ENCODE assay signal across 8 cellular contexts in genomic region chr17:82228278-82228841, GRCh38. TPM values are rescaled to one million over a fixed set of nuclear protein-coding genes. Genes with fewer than 3 reads are reported as not detected.
DNase-seq lines count a peak whose midpoint lies in the region; ATAC-seq and TF ChIP-seq lines count a peak whose summit lies in the region.

No MANE protein-coding gene starts in this region.

- H3K4me3 ChIP-seq in AG04450 (ENCODE audit: low read depth, low read length) (peak overlapping the region; percentile 76), NB4 (ENCODE audit: low read depth, low read length) (peak overlapping the region; percentile 50), iPS DF 6.9 (ENCODE audit: low read length) (peak overlapping the region; percentile 45; the same call in 1 of the 2 replicates)

- peak overlapping the region; percentile 87 for H3K4me3 Mint-ChIP-seq in activated naive CD8-positive, alpha-beta T cell treated with anti-CD3 and anti-CD28 coated beads, Interleukin-2, amount 10 ng/mL, durations not matched to agents 7 days and 5 days

- peak overlapping the region; percentile 91 for H3K27ac Mint-ChIP-seq in activated naive CD8-positive, alpha-beta T cell treated with anti-CD3 and anti-CD28 coated beads, Interleukin-2, amount 10 ng/mL, durations not matched to agents 7 days and 5 days

- H3K27me3 ChIP-seq in AG04450 (ENCODE audit: control insufficient read depth, insufficient read depth, low read length) (no peaks in the 10 kb centered on the region), iPS DF 6.9 (ENCODE audit: control insufficient read depth, insufficient read depth, low read length) (peaks cover 18% of the 10 kb centered on the region)

- peak; percentile 27 for ATAC-seq in GM19397 (IDR thresholded peaks at IDR 0.05; ENCODE audit: unreplicated experiment)
- peak; percentile 58 for ATAC-seq in activated naive CD8-positive, alpha-beta T cell treated with anti-CD3 and anti-CD28 coated beads, Interleukin-2, amount 10 ng/mL, durations not matched to agents 7 days and 5 days (ENCODE audit: low read depth)

- POLR2A ChIA-PET in AG04450 (lab: Yijun Ruan, JAX): interaction anchor here (0.6 to 1.7 kb wide), 5 partner anchors 15 to 105 kb away, joined by 3 to 16 read pairs (median 5); partner anchors contain the start of genes CCDC57 and SECTM1
- POLR2A ChIA-PET in activated naive CD8-positive, alpha-beta T cell treated with anti-CD3 and anti-CD28 coated beads, Interleukin-2, amount 10 ng/mL, durations not matched to agents 7 days and 5 days (lab: Charles Lee): interaction anchor here (0.5 to 4.5 kb wide), 16 partner anchors 9 to 205 kb away, joined by 4 to 51 read pairs (median 10); partner anchors contain the start of genes CCDC57, CD7, CENPX and DCXR

- no peaks in the 10 kb centered on the region; the same call in 1 of the 2 replicates for H3K9me3 ChIP-seq in AG04450 (ENCODE audit: control insufficient read depth, insufficient read depth, low read length)
- no peaks in the 10 kb centered on the region for H3K9me3 ChIP-seq in iPS DF 6.9 (ENCODE audit: control insufficient read depth, insufficient read depth, low read length)

- no peaks in the 10 kb centered on the region for H3K36me3 ChIP-seq in iPS DF 6.9 (ENCODE audit: control insufficient read depth, insufficient read depth, low read length)

- TF ChIP-seq POLR2A in NB4 (IDR thresholded peaks at IDR 0.05; ENCODE audit: extremely low read depth, insufficient read length): peak; percentile 37

- H3K36me3 Mint-ChIP-seq in activated naive CD8-positive, alpha-beta T cell treated with anti-CD3 and anti-CD28 coated beads, Interleukin-2, amount 10 ng/mL, durations not matched to agents 7 days and 5 days: peaks cover 3% of the 10 kb centered on the region

- H3K27me3 Mint-ChIP-seq in activated naive CD8-positive, alpha-beta T cell treated with anti-CD3 and anti-CD28 coated beads, Interleukin-2, amount 10 ng/mL, durations not matched to agents 7 days and 5 days: no peaks in the 10 kb centered on the region

- H3K4me1 Mint-ChIP-seq in activated naive CD8-positive, alpha-beta T cell treated with anti-CD3 and anti-CD28 coated beads, Interleukin-2, amount 10 ng/mL, durations not matched to agents 7 days and 5 days: peaks cover 7% of the 10 kb centered on the region

- no peak for TF ChIP-seq CTCF in AG04450 (IDR thresholded peaks at IDR 0.05; ENCODE audit: low read depth, low read length)
- TF ChIP-seq CTCF in NB4 (IDR thresholded peaks at IDR 0.05; ENCODE audit: low read depth, low read length): no peak

- DNase-seq in AG04450 (ENCODE audit: low read depth, low spot score) (no peak), NB4 (ENCODE audit: low read depth) (peak; percentile 90), iPS DF 6.9 (ENCODE audit: low read depth, low spot score) (no peak), NCI-H187 (lab: John Stamatoyannopoulos, UW) (no peak), C1 segment of cervical spinal cord (lab: John Stamatoyannopoulos, UW) (no peak)
- DNase-seq in activated naive CD8-positive, alpha-beta T cell treated with anti-CD3 and anti-CD28 coated beads, Interleukin-2, amount 10 ng/mL, durations not matched to agents 7 days and 5 days: peak; percentile 82
- peak; percentile 49 for DNase-seq in stimulated activated CD4-positive, alpha-beta T cell treated with anti-CD3 and anti-CD28 coated beads, Interleukin-4, amount 100 ng/mL, for 1 hour

- peak overlapping the region; percentile 39 for H3K27ac ChIP-seq in AG04450 (ENCODE audit: low read depth, low read length)
- H3K27ac ChIP-seq in iPS DF 6.9 (ENCODE audit: low read length): no peak overlapping the region

- no peaks in the 10 kb centered on the region for H3K9me3 Mint-ChIP-seq in activated naive CD8-positive, alpha-beta T cell treated with anti-CD3 and anti-CD28 coated beads, Interleukin-2, amount 10 ng/mL, durations not matched to agents 7 days and 5 days

- H3K4me1 ChIP-seq in iPS DF 6.9 (ENCODE audit: control insufficient read depth, insufficient read depth, low read length): peaks cover 6% of the 10 kb centered on the region; the same call in 1 of the 2 replicates

- WGBS in iPS DF 6.9 (ENCODE audit: insufficient coverage, insufficient read length): no CpG with 5 or more reads among the region's 63 CpGs

- CTCF ChIA-PET in AG04450 (lab: Charles Lee): interaction anchor here (1.2 kb wide), 1 partner anchor 22 kb away, joined by 6 read pairs; no protein-coding TSS in a partner anchor

RNA-seq across cellular contexts. Expression of gene SLC16A3, which starts 0.5 kb away (rescaled TPM):
- 61.7 and 80.3 TPM in 2 replicates for polyA plus RNA-seq in AG04450 (2011; rRNA removed)
- polyA minus RNA-seq in AG04450 (2011; rRNA and poly(A)+ RNA removed): 49.6 and 71.2 TPM in 2 replicates
- total RNA-seq in activated naive CD8-positive, alpha-beta T cell treated with anti-CD3 and anti-CD28 coated beads, Interleukin-2, amount 10 ng/mL, durations not matched to agents 7 days and 5 days: 100 to 1,000 TPM; 195 to 211 TPM

RNA-seq across cellular contexts. Expression of gene CCDC57, which starts 15.7 kb away (rescaled TPM):
- 11.1 and 13.2 TPM in 2 replicates for polyA plus RNA-seq in AG04450 (2011; rRNA removed)
- 15.9 and 16.9 TPM in 2 replicates for polyA minus RNA-seq in AG04450 (2011; rRNA and poly(A)+ RNA removed)
- total RNA-seq in activated naive CD8-positive, alpha-beta T cell treated with anti-CD3 and anti-CD28 coated beads, Interleukin-2, amount 10 ng/mL, durations not matched to agents 7 days and 5 days: 10 to 100 TPM; 79.5 to 81.7 TPM

RNA-seq across cellular contexts. Expression of gene CSNK1D, which starts 45.1 kb away (rescaled TPM):
- polyA plus RNA-seq in AG04450 (2011; rRNA removed): 74.4 and 89.9 TPM in 2 replicates
- 101 and 105 TPM in 2 replicates for polyA minus RNA-seq in AG04450 (2011; rRNA and poly(A)+ RNA removed)
- total RNA-seq in activated naive CD8-positive, alpha-beta T cell treated with anti-CD3 and anti-CD28 coated beads, Interleukin-2, amount 10 ng/mL, durations not matched to agents 7 days and 5 days: 100 to 1,000 TPM; 135 to 140 TPM

Comparison
In these comparisons a context has a peak if more than half of its experiments do, and no peak if none do; other contexts are left out.
1. DNase-seq: peak in NB4 (single experiment), activated naive CD8-positive, alpha-beta T cell treated with anti-CD3 and anti-CD28 coated beads, Interleukin-2, amount 10 ng/mL, durations not matched to agents 7 days and 5 days (single experiment) and stimulated activated CD4-positive, alpha-beta T cell treated with anti-CD3 and anti-CD28 coated beads, Interleukin-4, amount 100 ng/mL, for 1 hour (single experiment); none in AG04450 (single experiment), iPS DF 6.9 (single experiment), NCI-H187 (0 of 2) and C1 segment of cervical spinal cord (0 of 14).
2. Peak in every context shown above with its lines, with median percentiles within 50 percentile points of each other: H3K4me3 ChIP-seq.